18 cellular contexts compared by ENCODE assay signal in the genomic region with DNA sequence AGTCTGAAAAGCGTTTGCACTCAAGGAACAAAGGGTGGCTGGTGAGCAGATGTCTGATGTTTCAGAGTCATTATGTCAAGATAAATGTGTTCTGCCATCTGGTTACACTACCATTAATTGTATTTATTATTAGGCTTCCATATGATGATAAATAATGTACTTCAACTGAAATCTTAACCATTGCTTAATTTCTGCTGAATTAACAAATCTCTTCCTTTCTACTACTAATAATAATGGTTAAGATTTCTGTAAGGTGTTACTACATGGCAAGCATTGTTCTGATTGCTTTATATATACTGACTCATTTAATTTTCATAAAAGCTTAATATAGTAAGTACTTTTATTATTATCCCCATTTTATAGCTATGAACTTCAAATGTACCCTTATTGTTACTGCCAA.
DNase-seq lines count a peak whose midpoint lies in the region; ATAC-seq, FAIRE-seq and TF ChIP-seq lines count a peak whose summit lies in the region.
"Had no signal": no experiment of that assay in that cellular context is flagged by ENCODE, and none has a peak within 500 bp of the region (broad histone marks: within the 10 kb centered on the region; RNA-seq: fewer than 3 reads in every experiment).

No MANE protein-coding gene starts in this region.

- TF ChIP-seq RAD21 in HepG2 (CRISPR knock-in tag; IDR thresholded peaks at IDR 0.05): no peak

- TF ChIP-seq POLR2A in HepG2 (IDR thresholded peaks at IDR 0.05; ENCODE audit: insufficient read depth in 1 of 2, low read depth in 2 of 2, low read length in 2 of 2): no peak
- TF ChIP-seq POLR2A in right lobe of liver (IDR thresholded peaks at IDR 0.05): no peak

- H3K27me3 ChIP-seq in HepG2 (ENCODE audit: control insufficient read depth in 1 of 2, insufficient read depth in 2 of 2, low read length in 2 of 2) (no peaks in the 10 kb centered on the region), right lobe of liver (no peaks in the 10 kb centered on the region)
- H3K27me3 ChIP-seq: BLaER1 had no signal

- in situ Hi-C loops in HepG2 (cut with HindIII; ENCODE audit: extremely low pct_ligation_motif_present, low pct_unique_long_range_greater_than_20kb): no loop called here

- no peaks in the 10 kb centered on the region for H3K36me3 ChIP-seq in HepG2 (replicated peaks in 1 of 2; ENCODE audit: control insufficient read depth in 1 of 2, insufficient read depth in 2 of 2, low read length in 2 of 2)
- H3K36me3 ChIP-seq in right lobe of liver: no peaks in the 10 kb centered on the region
- H3K36me3 ChIP-seq: BLaER1 had no signal

- peaks cover 22% of the 10 kb centered on the region for H3K4me1 ChIP-seq in HepG2 (ENCODE audit: insufficient read depth, low read length)
- H3K4me1 ChIP-seq in right lobe of liver: no peaks in the 10 kb centered on the region

- WGBS in HepG2 (ENCODE audit: low lambda C conversion rate): 0% methylated on average over 1 of the region's 1 CpG
- 77% methylated on average over 1 of the region's 1 CpG for WGBS in right lobe of liver (ENCODE audit: insufficient coverage, low coverage, low lambda C conversion rate, missing lambda C conversion rate)

- no peaks in the 10 kb centered on the region for H3K9me3 ChIP-seq in HepG2 (ENCODE audit: low read length)
- H3K9me3 ChIP-seq in right lobe of liver: no peaks in the 10 kb centered on the region
- H3K9me3 ChIP-seq: BLaER1 had no signal

- FAIRE-seq in HepG2 (lab: Jason Lieb, UNC): no peak
- FAIRE-seq: GM12878, GM19239, H1 had no signal

- H3K79me2 ChIP-seq in HepG2 (ENCODE audit: insufficient read depth, low read length): no peaks in the 10 kb centered on the region

- no peak overlapping the region for H2AFZ ChIP-seq in HepG2 (ENCODE audit: low read length)

- H3K4me3 ChIP-seq in HepG2 (replicated peaks in 1 of 3; ENCODE audit: insufficient read depth in 1 of 3, low read depth in 2 of 3, low read length in 3 of 3) (no peak overlapping the region), right lobe of liver (no peak overlapping the region)
- H3K4me3 ChIP-seq: BLaER1, GM12878 had no signal

- CTCF ChIA-PET in HepG2 (lab: Yijun Ruan, JAX; ENCODE audit: low intra/inter-chr PET ratio, low total read pairs): no interaction called here

- no TSS peak for BruUV-seq in HepG2 (replicated peaks; lab: Mats Ljungman, UMichigan)

- no peaks in the 10 kb centered on the region for H4K20me1 ChIP-seq in HepG2 (ENCODE audit: insufficient read depth, low read length)
- H4K20me1 ChIP-seq: BLaER1 had no signal

- no peak for TF ChIP-seq CTCF in HepG2 (CRISPR knock-in tag; IDR thresholded peaks at IDR 0.05)
- no peak for TF ChIP-seq CTCF in right lobe of liver (IDR thresholded peaks at IDR 0.05)

- DNase-seq in HepG2 (ENCODE audit: low spot score) (no peak), right lobe of liver (no peak), NCI-H2171 (lab: John Stamatoyannopoulos, UW) (peak; percentile 35), NCI-H524 treated with DMSO at 0.1 percent for 48 hours (lab: John Stamatoyannopoulos, UW) (peak; percentile 73), HuH-7 (ENCODE audit: low spot score) (no peak), foreskin melanocyte (no peak)
- DNase-seq: CD4-positive, alpha-beta memory T cell; DMS53; DND-41; EL; H9; KG1 had no signal

- no peak for ATAC-seq in HepG2
- no peak for ATAC-seq in right lobe of liver
- no peak for ATAC-seq in GM18858 (IDR thresholded peaks at IDR 0.05; ENCODE audit: unreplicated experiment)
- ATAC-seq: GM12878 had no signal

- TF ChIP-seq EP300 in HepG2 (IDR thresholded peaks at IDR 0.05; ENCODE audit: low read depth in 2 of 2, low read length in 2 of 2) (no peak), HepG2 (CRISPR knock-in tag; IDR thresholded peaks at IDR 0.05; ENCODE audit: borderline replicate concordance) (no peak)

- H3K27ac ChIP-seq in HepG2 (ENCODE audit: extremely low read length, insufficient read depth, low read length) (no peak overlapping the region), right lobe of liver (no peak overlapping the region)
- H3K27ac ChIP-seq: 22Rv1, BLaER1 had no signal

- no peak overlapping the region for H3K4me2 ChIP-seq in HepG2 (ENCODE audit: low read depth, low read length)
- H3K4me2 ChIP-seq: BLaER1 had no signal

- intact Hi-C loops in HepG2 (cut with micrococcal nuclease; ENCODE audit: unreplicated experiment) (no loop called here), right lobe of liver (cut with DNase I) (no loop called here)

- H3K9ac ChIP-seq in HepG2 (ENCODE audit: insufficient read depth, low read depth, low read length): no peak overlapping the region
- H3K9ac ChIP-seq: BLaER1 had no signal

- POLR2A ChIA-PET in HepG2 (lab: Yijun Ruan, JAX): no interaction called here

TF ChIP-seq in HepG2, 621 proteins besides CTCF, POLR2A, EP300 and RAD21:
- no peak for TF ChIP-seq SKI (IDR thresholded peaks at IDR 0.05; ENCODE audit: partially characterized antibody)
- peak; percentile 45 to 55; a peak in 2 of 4 replicates for TF ChIP-seq MAFK (conservative IDR thresholded peaks at IDR 0.05 in 1 of 2, IDR thresholded peaks at IDR 0.05 in 1 of 2; ENCODE audit: low read length in 2 of 2)
- TF ChIP-seq MTF1 (CRISPR knock-in tag; IDR thresholded peaks at IDR 0.05): no peak
- TF ChIP-seq, protein P1, sequence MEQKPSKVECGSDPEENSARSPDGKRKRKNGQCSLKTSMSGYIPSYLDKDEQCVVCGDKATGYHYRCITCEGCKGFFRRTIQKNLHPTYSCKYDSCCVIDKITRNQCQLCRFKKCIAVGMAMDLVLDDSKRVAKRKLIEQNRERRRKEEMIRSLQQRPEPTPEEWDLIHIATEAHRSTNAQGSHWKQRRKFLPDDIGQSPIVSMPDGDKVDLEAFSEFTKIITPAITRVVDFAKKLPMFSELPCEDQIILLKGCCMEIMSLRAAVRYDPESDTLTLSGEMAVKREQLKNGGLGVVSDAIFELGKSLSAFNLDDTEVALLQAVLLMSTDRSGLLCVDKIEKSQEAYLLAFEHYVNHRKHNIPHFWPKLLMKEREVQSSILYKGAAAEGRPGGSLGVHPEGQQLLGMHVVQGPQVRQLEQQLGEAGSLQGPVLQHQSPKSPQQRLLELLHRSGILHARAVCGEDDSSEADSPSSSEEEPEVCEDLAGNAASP (CRISPR knock-in tag; IDR thresholded peaks at IDR 0.05; ENCODE audit: borderline replicate concordance): no peak
- peak; percentile 40; the same call in 1 of the 2 replicates for TF ChIP-seq MAFF (IDR thresholded peaks at IDR 0.05; ENCODE audit: low read depth, low read length)
- TF ChIP-seq, protein P2, sequence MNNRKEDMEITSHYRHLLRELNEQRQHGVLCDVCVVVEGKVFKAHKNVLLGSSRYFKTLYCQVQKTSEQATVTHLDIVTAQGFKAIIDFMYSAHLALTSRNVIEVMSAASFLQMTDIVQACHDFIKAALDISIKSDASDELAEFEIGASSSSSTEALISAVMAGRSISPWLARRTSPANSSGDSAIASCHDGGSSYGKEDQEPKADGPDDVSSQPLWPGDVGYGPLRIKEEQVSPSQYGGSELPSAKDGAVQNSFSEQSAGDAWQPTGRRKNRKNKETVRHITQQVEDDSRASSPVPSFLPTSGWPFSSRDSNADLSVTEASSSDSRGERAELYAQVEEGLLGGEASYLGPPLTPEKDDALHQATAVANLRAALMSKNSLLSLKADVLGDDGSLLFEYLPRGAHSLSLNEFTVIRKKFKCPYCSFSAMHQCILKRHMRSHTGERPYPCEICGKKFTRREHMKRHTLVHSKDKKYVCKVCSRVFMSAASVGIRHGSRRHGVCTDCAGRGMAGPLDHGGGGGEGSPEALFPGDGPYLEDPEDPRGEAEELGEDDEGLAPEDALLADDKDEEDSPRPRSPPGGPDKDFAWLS (CRISPR knock-in tag; IDR thresholded peaks at IDR 0.05; ENCODE audit: borderline replicate concordance): no peak
- no peak for TF ChIP-seq ZNF589 (CRISPR knock-in tag; conservative IDR thresholded peaks at IDR 0.05)
- no peak for TF ChIP-seq PHF8 (CRISPR knock-in tag; IDR thresholded peaks at IDR 0.05)
- TF ChIP-seq MEF2D (CRISPR knock-in tag; IDR thresholded peaks at IDR 0.05): no peak
- no peak for TF ChIP-seq ZNF891 (CRISPR knock-in tag; IDR thresholded peaks at IDR 0.05)
- TF ChIP-seq GZF1 (CRISPR knock-in tag; IDR thresholded peaks at IDR 0.05): no peak
- TF ChIP-seq MED8 (CRISPR knock-in tag; IDR thresholded peaks at IDR 0.05; ENCODE audit: insufficient replicate concordance): no peak
- no peak for TF ChIP-seq ZNF292 (CRISPR knock-in tag; IDR thresholded peaks at IDR 0.05; ENCODE audit: borderline replicate concordance, low read depth)
- no peak for TF ChIP-seq ZSCAN21 (CRISPR knock-in tag; IDR thresholded peaks at IDR 0.05; ENCODE audit: borderline replicate concordance)
- TF ChIP-seq HOXA3 (CRISPR knock-in tag; IDR thresholded peaks at IDR 0.05): no peak
- no peak for TF ChIP-seq PHF20 (CRISPR knock-in tag; IDR thresholded peaks at IDR 0.05)

Comparison
In these comparisons a context has a peak if more than half of its experiments do, and no peak if none do; other contexts are left out.
1. DNase-seq: peak in NCI-H2171 (single experiment) and NCI-H524 treated with DMSO at 0.1 percent for 48 hours (single experiment); none in HepG2 (single experiment), right lobe of liver (0 of 3), HuH-7 (single experiment) and foreskin melanocyte (single experiment).